21 cellular contexts compared by ENCODE assay signal in the genomic region with DNA sequence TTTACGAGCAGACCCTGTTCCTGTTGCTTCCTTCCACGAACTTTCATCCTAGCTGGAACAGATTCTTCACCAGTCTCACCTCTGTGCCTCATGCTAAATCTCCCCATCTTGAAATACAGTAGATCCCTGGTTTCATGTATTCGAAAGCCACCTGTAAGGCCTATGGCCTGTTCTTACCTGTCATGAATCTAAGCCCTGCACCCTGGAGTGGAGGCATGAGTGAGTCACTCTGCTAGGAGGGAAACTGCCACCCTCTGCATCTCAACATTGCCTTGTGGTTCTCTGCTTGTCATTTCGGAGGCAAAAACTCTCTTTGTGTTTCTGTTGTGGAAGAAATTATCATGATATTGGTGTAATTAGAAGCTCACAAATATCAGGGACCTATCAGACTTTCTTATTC.
DNase-seq lines count a peak whose midpoint lies in the region; ATAC-seq, FAIRE-seq and TF ChIP-seq lines count a peak whose summit lies in the region.
"Had no signal": no experiment of that assay in that cellular context is flagged by ENCODE, and none has a peak within 500 bp of the region (broad histone marks: within the 10 kb centered on the region; RNA-seq: fewer than 3 reads in every experiment).

No MANE protein-coding gene starts in this region.

- peaks cover 23% of the 10 kb centered on the region for H3K4me1 Mint-ChIP-seq in activated T-cell treated with anti-CD3 and anti-CD28 coated beads, Interleukin-2, amount 50 U/mL, for 72 hours (ENCODE audit: low read depth)

- peak; percentile 84 for FAIRE-seq in bronchial epithelial cell (lab: Jason Lieb, UNC)
- FAIRE-seq: A549, GM12891, HepG2 had no signal

- no peaks in the 10 kb centered on the region for H3K36me3 ChIP-seq in bronchial epithelial cell (ENCODE audit: control insufficient read depth, insufficient read depth, low read length)

- H3K36me3 Mint-ChIP-seq in activated T-cell treated with anti-CD3 and anti-CD28 coated beads, Interleukin-2, amount 50 U/mL, for 72 hours (ENCODE audit: insufficient read depth in 2 of 2) = peaks cover 0 to 4% of the 10 kb centered on the region in 2 donors

- H3K27me3 ChIP-seq in bronchial epithelial cell (ENCODE audit: control insufficient read depth, insufficient read depth, low read length) = no peaks in the 10 kb centered on the region

- peak; percentile 13 to 16 for DNase-seq in activated T-cell treated with anti-CD3 and anti-CD28 coated beads, Interleukin-2, amount 50 U/mL, for 72 hours
- no peak for DNase-seq in activated T-cell treated with anti-CD3 and anti-CD28 coated beads, Interleukin-2, amount 50 U/mL, for 48 hours
- DNase-seq in bronchial epithelial cell (ENCODE audit: low read depth) = peak; percentile 88
- peak; percentile 19 for DNase-seq in iPS-NIHi7 (ENCODE audit: extremely low spot score)
- no peak for DNase-seq in anterior cingulate cortex (lab: John Stamatoyannopoulos, UW)
- no peak for DNase-seq in NCI-H2029 (lab: John Stamatoyannopoulos, UW)
- DNase-seq: Caco-2; CD4-positive, alpha-beta T cell; DMS153; EL; KBM-7; MV-4-11; NCI-H1694 treated with DMSO at 0.1 percent for 48 hours; NCI-H2227 treated with DMSO at 0.1 percent for 48 hours; NCI-H510A treated with DMSO at 0.1 percent for 48 hours; NCI-H774; SIG-M5 had no signal

- peaks cover 46% of the 10 kb centered on the region for H3K27me3 Mint-ChIP-seq in activated T-cell treated with anti-CD3 and anti-CD28 coated beads, Interleukin-2, amount 50 U/mL, for 72 hours (ENCODE audit: low read depth)

- H3K4me3 ChIP-seq in bronchial epithelial cell (ENCODE audit: low read depth, low read length) = no peak overlapping the region
- H3K4me3 ChIP-seq: A549 had no signal

- peak in 1 of 2 donors; percentile 29 for ATAC-seq in activated T-cell treated with anti-CD3 and anti-CD28 coated beads, Interleukin-2, amount 50 U/mL, for 72 hours (replicated peaks in 1 of 2)
- ATAC-seq in HG03196 (IDR thresholded peaks at IDR 0.05; ENCODE audit: unreplicated experiment) = no peak
- ATAC-seq: A549, HepG2 had no signal

- H3K4me3 Mint-ChIP-seq in activated T-cell treated with anti-CD3 and anti-CD28 coated beads, Interleukin-2, amount 50 U/mL, for 72 hours = no peak overlapping the region
- H3K4me3 Mint-ChIP-seq: CD4-positive, alpha-beta T cell had no signal

- peak overlapping the region; percentile 3 for H3K27ac Mint-ChIP-seq in activated T-cell treated with anti-CD3 and anti-CD28 coated beads, Interleukin-2, amount 50 U/mL, for 72 hours
- H3K27ac Mint-ChIP-seq: CD4-positive, alpha-beta T cell had no signal

- TF ChIP-seq CTCF in bronchial epithelial cell (IDR thresholded peaks at IDR 0.05; ENCODE audit: insufficient read depth, low read length, severe bottlenecking) = no peak

- peaks cover 3% of the 10 kb centered on the region in 2 donors for H3K9me3 Mint-ChIP-seq in activated T-cell treated with anti-CD3 and anti-CD28 coated beads, Interleukin-2, amount 50 U/mL, for 72 hours
- H3K9me3 Mint-ChIP-seq: CD4-positive, alpha-beta T cell had no signal

Comparison
In these comparisons a context has a peak if more than half of its experiments do, and no peak if none do; other contexts are left out.
1. DNase-seq: peak in activated T-cell treated with anti-CD3 and anti-CD28 coated beads, Interleukin-2, amount 50 U/mL, for 72 hours (2 of 2), bronchial epithelial cell (single experiment) and iPS-NIHi7 (single experiment); none in activated T-cell treated with anti-CD3 and anti-CD28 coated beads, Interleukin-2, amount 50 U/mL, for 48 hours (0 of 2), anterior cingulate cortex (0 of 58) and NCI-H2029 (single experiment).